In genomic region chr2:58560531-58560930, GRCh38 we compare ENCODE assay signal across 17 cellular contexts.
DNase-seq lines count a peak whose midpoint lies in the region; ATAC-seq lines count a peak whose summit lies in the region.
"Had no signal": no experiment of that assay in that cellular context is flagged by ENCODE, and none has a peak within 500 bp of the region (broad histone marks: within the 10 kb centered on the region; RNA-seq: fewer than 3 reads in every experiment).

No MANE protein-coding gene starts in this region.

- peaks cover 0 to 5% of the 10 kb centered on the region in 2 donors for H3K27me3 Mint-ChIP-seq in stimulated activated naive B cell treated with anti-CD40 and anti-IgM and Interleukin-4, amounts not matched to agents 10 μg/mL and 1 μg/mL and 100 μg/mL, for 72 hours
- H3K27me3 Mint-ChIP-seq: CD4-positive, CD25-positive, alpha-beta regulatory T cell had no signal

- no peaks in the 10 kb centered on the region for H3K27me3 ChIP-seq in HUES48 (ENCODE audit: control insufficient read depth, insufficient read depth, low read length)

- H3K36me3 Mint-ChIP-seq in stimulated activated effector memory CD8-positive, alpha-beta T cell treated with anti-CD3 and anti-CD28 coated beads, Interleukin-12 subunit alpha, Interleukin-12 subunit beta, amount 100 ng/mL, for 72 hours = no peaks in the 10 kb centered on the region
- H3K36me3 Mint-ChIP-seq in stimulated activated naive B cell treated with anti-CD40 and anti-IgM and Interleukin-4, amounts not matched to agents 10 μg/mL and 1 μg/mL and 100 μg/mL, for 72 hours = no peaks in the 10 kb centered on the region
- H3K36me3 Mint-ChIP-seq: CD4-positive, CD25-positive, alpha-beta regulatory T cell; CD8-positive, alpha-beta T cell had no signal

- H3K4me1 Mint-ChIP-seq in stimulated activated effector memory CD8-positive, alpha-beta T cell treated with anti-CD3 and anti-CD28 coated beads, Interleukin-12 subunit alpha, Interleukin-12 subunit beta, amount 100 ng/mL, for 72 hours = no peaks in the 10 kb centered on the region
- no peaks in the 10 kb centered on the region for H3K4me1 Mint-ChIP-seq in stimulated activated naive B cell treated with anti-CD40 and anti-IgM and Interleukin-4, amounts not matched to agents 10 μg/mL and 1 μg/mL and 100 μg/mL, for 72 hours
- H3K4me1 Mint-ChIP-seq: CD4-positive, CD25-positive, alpha-beta regulatory T cell had no signal

- no peak overlapping the region for H3K4me3 ChIP-seq in HUES48 (ENCODE audit: low read depth, low read length)
- H3K4me3 ChIP-seq: GM12878, GM23338 had no signal

- peak; percentile 22 for DNase-seq in SK-MEL-5 (ENCODE audit: low read depth, low spot score)
- DNase-seq in astrocyte of the hippocampus (ENCODE audit: low read depth, low spot score) = peak; percentile 12
- DNase-seq in CD1c-positive myeloid dendritic cell (ENCODE audit: extremely low spot score) = no peak
- DNase-seq in stimulated activated effector memory CD8-positive, alpha-beta T cell treated with anti-CD3 and anti-CD28 coated beads, Interleukin-12 subunit alpha, Interleukin-12 subunit beta, amount 100 ng/mL, for 72 hours (ENCODE audit: low spot score in 2 of 2) = no peak
- no peak for DNase-seq in stimulated activated naive B cell treated with anti-CD40 and anti-IgM and Interleukin-4, amounts not matched to agents 10 μg/mL and 1 μg/mL and 100 μg/mL, for 72 hours
- DNase-seq: C1 segment of cervical spinal cord; CD4-positive, CD25-positive, alpha-beta regulatory T cell; CD8-positive, alpha-beta T cell; DMS 273 treated with DMSO at 0.1 percent for 48 hours; DMS79; EL; GDM1; H9 had no signal

- H3K27ac ChIP-seq in HUES48 (ENCODE audit: low read depth, low read length) = peak overlapping the region; percentile 17

- H3K9me3 Mint-ChIP-seq in stimulated activated effector memory CD8-positive, alpha-beta T cell treated with anti-CD3 and anti-CD28 coated beads, Interleukin-12 subunit alpha, Interleukin-12 subunit beta, amount 100 ng/mL, for 72 hours = no peaks in the 10 kb centered on the region
- H3K9me3 Mint-ChIP-seq in stimulated activated naive B cell treated with anti-CD40 and anti-IgM and Interleukin-4, amounts not matched to agents 10 μg/mL and 1 μg/mL and 100 μg/mL, for 72 hours = no peaks in the 10 kb centered on the region
- H3K9me3 Mint-ChIP-seq: CD4-positive, CD25-positive, alpha-beta regulatory T cell; CD8-positive, alpha-beta T cell; GM23338; H9 had no signal

- no peak for ATAC-seq in stimulated activated effector memory CD8-positive, alpha-beta T cell treated with anti-CD3 and anti-CD28 coated beads, Interleukin-12 subunit alpha, Interleukin-12 subunit beta, amount 100 ng/mL, for 72 hours
- no peak for ATAC-seq in stimulated activated naive B cell treated with anti-CD40 and anti-IgM and Interleukin-4, amounts not matched to agents 10 μg/mL and 1 μg/mL and 100 μg/mL, for 72 hours (replicated peaks)
- ATAC-seq: CD8-positive, alpha-beta T cell; GM12878; GM23338; HCT116 had no signal

- H3K4me1 ChIP-seq in HUES48 (ENCODE audit: control insufficient read depth, insufficient read depth, low read length) = peaks cover 27% of the 10 kb centered on the region

- H3K36me3 ChIP-seq in HUES48 (ENCODE audit: control insufficient read depth, insufficient read depth, low read length) = no peaks in the 10 kb centered on the region

- H3K4me3 Mint-ChIP-seq in stimulated activated effector memory CD8-positive, alpha-beta T cell treated with anti-CD3 and anti-CD28 coated beads, Interleukin-12 subunit alpha, Interleukin-12 subunit beta, amount 100 ng/mL, for 72 hours = no peak overlapping the region
- H3K4me3 Mint-ChIP-seq in stimulated activated naive B cell treated with anti-CD40 and anti-IgM and Interleukin-4, amounts not matched to agents 10 μg/mL and 1 μg/mL and 100 μg/mL, for 72 hours = no peak overlapping the region
- H3K4me3 Mint-ChIP-seq: CD4-positive, CD25-positive, alpha-beta regulatory T cell; CD8-positive, alpha-beta T cell; GM23338; H9 had no signal

- no peak overlapping the region for H3K9ac ChIP-seq in HUES48 (ENCODE audit: low read depth, low read length)

- no peak overlapping the region for H3K27ac Mint-ChIP-seq in stimulated activated effector memory CD8-positive, alpha-beta T cell treated with anti-CD3 and anti-CD28 coated beads, Interleukin-12 subunit alpha, Interleukin-12 subunit beta, amount 100 ng/mL, for 72 hours
- no peak overlapping the region for H3K27ac Mint-ChIP-seq in stimulated activated naive B cell treated with anti-CD40 and anti-IgM and Interleukin-4, amounts not matched to agents 10 μg/mL and 1 μg/mL and 100 μg/mL, for 72 hours
- H3K27ac Mint-ChIP-seq: CD4-positive, CD25-positive, alpha-beta regulatory T cell; CD8-positive, alpha-beta T cell; GM23338; H9 had no signal

- H3K9me3 ChIP-seq in HUES48 (ENCODE audit: control insufficient read depth, insufficient read depth, low read length) = no peaks in the 10 kb centered on the region

- in situ Hi-C loops in SK-MEL-5 (cut with HindIII; ENCODE audit: low pct_unique_long_range_greater_than_20kb, low sequenced_read_pairs) = no loop called here

Comparison
In these comparisons a context has a peak if more than half of its experiments do, and no peak if none do; other contexts are left out.
1. DNase-seq: peak in SK-MEL-5 (single experiment) and astrocyte of the hippocampus (single experiment); none in CD1c-positive myeloid dendritic cell (single experiment), stimulated activated effector memory CD8-positive, alpha-beta T cell treated with anti-CD3 and anti-CD28 coated beads, Interleukin-12 subunit alpha, Interleukin-12 subunit beta, amount 100 ng/mL, for 72 hours (0 of 2) and stimulated activated naive B cell treated with anti-CD40 and anti-IgM and Interleukin-4, amounts not matched to agents 10 μg/mL and 1 μg/mL and 100 μg/mL, for 72 hours (single experiment).